ENCODE assay signal across 23 cellular contexts in the genomic region with DNA sequence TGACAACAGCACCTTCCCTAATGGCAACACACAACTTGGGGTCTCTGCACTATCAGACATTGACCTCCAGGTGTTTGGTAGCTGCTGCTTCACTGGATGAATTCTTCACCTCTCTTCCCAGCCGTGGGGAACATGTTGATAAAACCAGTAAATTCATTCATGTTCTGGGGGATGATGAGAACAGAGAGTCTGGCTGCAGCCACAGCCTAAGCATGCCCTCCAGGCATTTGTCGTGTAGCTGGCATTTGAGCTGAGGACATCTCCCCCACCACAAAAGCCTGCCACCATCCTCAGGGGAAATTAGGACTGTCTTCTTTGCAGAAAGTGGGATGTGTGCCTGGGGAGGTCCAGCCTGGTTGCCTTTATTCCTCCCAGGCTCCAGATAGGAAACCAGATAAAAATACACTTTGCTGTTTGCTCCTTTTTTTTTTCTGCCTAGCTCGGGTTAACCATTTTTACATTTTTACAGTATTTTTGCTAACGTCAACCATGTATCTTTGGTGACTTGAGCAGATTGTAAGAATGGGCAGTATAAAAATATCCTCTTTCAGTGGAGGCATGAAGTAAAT.
"Had no signal": no experiment of that assay in that cellular context is flagged by ENCODE, and none has a peak within 500 bp of the region (broad histone marks: within the 10 kb centered on the region; RNA-seq: fewer than 3 reads in every experiment).

No MANE protein-coding gene starts in this region.

- H3K27me3 ChIP-seq: gastrocnemius medialis, sigmoid colon, upper lobe of left lung had no signal

- H3K4me3 ChIP-seq: gastrocnemius medialis, heart right ventricle, sigmoid colon, thoracic aorta, upper lobe of left lung had no signal

- FAIRE-seq: bronchial epithelial cell had no signal

- H3K36me3 ChIP-seq: gastrocnemius medialis, heart right ventricle, neutrophil, thoracic aorta, upper lobe of left lung had no signal

- H3K4me1 ChIP-seq: heart right ventricle, parathyroid adenoma, sigmoid colon, upper lobe of left lung had no signal

- DNase-seq: activated CD4-positive, alpha-beta memory T cell treated with anti-CD3 and anti-CD28 coated beads, Interleukin-2, amount 10 ng/mL, durations not matched to agents 7 days and 5 days; activated CD4-positive, alpha-beta T cell treated with anti-CD3 and anti-CD28 coated beads for 48 hours; activated CD4-positive, CD25-positive, alpha-beta regulatory T cell; activated effector memory CD4-positive, alpha-beta T cell treated with Interleukin-2 at 50 U/mL for 16 hours; activated naive CD4-positive, alpha-beta T cell treated with anti-CD3 and anti-CD28 coated beads, Interleukin-2, amount 10 ng/mL, durations not matched to agents 7 days and 5 days; activated naive CD8-positive, alpha-beta T cell treated with anti-CD3 and anti-CD28 coated beads, Interleukin-2, amount 50 U/mL, for 24 hours; activated T-cell treated with anti-CD3 and anti-CD28 coated beads, Interleukin-2, amount 50 U/mL, for 4 hours; aorta; cerebellar nuclear complex; cortex of kidney; gastrocnemius medialis; heart right ventricle; naive thymus-derived CD8-positive, alpha-beta T cell; sigmoid colon; stimulated activated CD4-positive, alpha-beta T cell treated with anti-CD3 and anti-CD28 coated beads, Interleukin-4, amount 100 ng/mL, for 4 hours; stimulated activated naive B cell treated with anti-CD40 and anti-IgM and Interleukin-4, amounts not matched to agents 10 μg/mL and 1 μg/mL and 100 μg/mL, for 72 hours; T-helper 1 cell; T-helper 9 cell had no signal

- H3K9ac ChIP-seq: parathyroid adenoma had no signal

- H3K79me2 ChIP-seq: parathyroid adenoma had no signal

- H3K27ac ChIP-seq: gastrocnemius medialis, heart right ventricle, neutrophil, parathyroid adenoma, sigmoid colon, thoracic aorta, upper lobe of left lung had no signal
